Comparison of ENCODE assay signal across 1 cellular context in the genomic region with DNA sequence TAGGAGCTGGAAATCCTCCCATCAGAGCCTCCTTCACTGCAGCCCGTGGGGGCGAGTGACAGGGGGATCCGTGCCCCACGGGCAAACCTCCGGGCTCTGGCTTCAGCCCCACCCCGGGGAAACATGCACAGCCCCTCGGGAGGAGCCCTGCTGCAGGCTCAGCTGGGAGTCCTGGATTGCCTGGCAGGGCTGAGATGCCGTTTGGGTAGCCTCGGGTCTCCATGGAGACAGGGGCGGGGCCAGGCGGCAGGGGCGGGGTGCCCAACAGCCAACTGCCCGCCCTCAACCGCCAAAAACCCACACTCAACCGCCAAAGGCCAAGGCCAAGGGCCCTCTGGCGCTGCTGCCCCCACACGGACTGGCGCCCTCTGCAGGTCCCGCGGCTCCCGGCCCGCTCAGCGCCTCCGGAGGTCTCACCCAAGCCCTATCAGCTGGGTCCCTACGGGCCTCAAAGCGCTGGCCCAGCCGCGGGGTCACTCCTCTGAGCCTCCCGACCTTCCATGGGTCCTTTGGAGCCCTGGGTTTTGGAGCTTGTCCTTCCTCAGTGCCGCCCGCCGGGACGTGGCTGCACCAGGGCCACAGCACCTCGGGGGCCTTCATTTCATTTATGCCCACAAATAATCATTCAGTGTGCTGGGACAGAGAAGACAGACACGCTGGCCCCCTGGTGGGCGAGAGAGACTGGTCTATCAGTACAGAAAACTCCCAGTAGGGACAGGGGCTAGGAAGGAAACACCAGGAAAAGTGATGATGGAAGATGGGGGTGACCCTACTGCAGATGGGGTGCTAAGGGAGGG.
TF ChIP-seq lines count a peak whose summit lies in the region.

No MANE protein-coding gene starts in this region.

TF ChIP-seq in WTC11, 78 proteins besides CTCF, POLR2A, EP300 and RAD21 (continued from another document):
- TF ChIP-seq TEAD1 (CRISPR knock-in tag; IDR thresholded peaks at IDR 0.05) = peak; percentile 34; the same call in 1 of the 2 replicates
- TF ChIP-seq SP1 (CRISPR knock-in tag; conservative IDR thresholded peaks at IDR 0.05) = peak; percentile 44; the same call in 1 of the 2 replicates
- TF ChIP-seq, protein P1, sequence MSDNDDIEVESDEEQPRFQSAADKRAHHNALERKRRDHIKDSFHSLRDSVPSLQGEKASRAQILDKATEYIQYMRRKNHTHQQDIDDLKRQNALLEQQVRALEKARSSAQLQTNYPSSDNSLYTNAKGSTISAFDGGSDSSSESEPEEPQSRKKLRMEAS (CRISPR knock-in tag; IDR thresholded peaks at IDR 0.05) = no peak
- TF ChIP-seq PRRX2 (CRISPR knock-in tag; IDR thresholded peaks at IDR 0.05) = 0 out of 2 replicates have a peak, but pooled peaks have one; percentile 66
- TF ChIP-seq TP53 (CRISPR knock-in tag; IDR thresholded peaks at IDR 0.05) = no peak
- peak; percentile 36; the same call in 1 of the 2 replicates for TF ChIP-seq CREM (CRISPR knock-in tag; IDR thresholded peaks at IDR 0.05)
